In genomic region chr6:119109654-119110325, GRCh38 we compare ENCODE assay signal across 26 cellular contexts. TPM values are rescaled to one million over a fixed set of nuclear protein-coding genes. Genes with fewer than 3 reads are reported as not detected.
DNase-seq lines count a peak whose midpoint lies in the region; ATAC-seq and TF ChIP-seq lines count a peak whose summit lies in the region.
"Had no signal": no experiment of that assay in that cellular context is flagged by ENCODE, and none has a peak within 500 bp of the region (broad histone marks: within the 10 kb centered on the region; RNA-seq: fewer than 3 reads in every experiment).

No MANE protein-coding gene starts in this region.

- H3K36me3 Mint-ChIP-seq in activated naive CD4-positive, alpha-beta T cell treated with anti-CD3 and anti-CD28 coated beads, Interleukin-2, amount 50 U/mL, for 72 hours: no peaks in the 10 kb centered on the region
- H3K36me3 Mint-ChIP-seq: CD8-positive, alpha-beta memory T cell; natural killer cell treated with Interleukin-12 subunit alpha and Interleukin-12 subunit beta and Interleukin-15 and Interleukin-18, amount 100 ng/mL, for 72 hours; type B pancreatic cell had no signal

- TF ChIP-seq CTCF in OCI-LY3 (IDR thresholded peaks at IDR 0.05; ENCODE audit: low read depth, low read length) (no peak), parathyroid adenoma (IDR thresholded peaks at IDR 0.05) (no peak)

- H2AFZ ChIP-seq in OCI-LY3 (ENCODE audit: low read depth, low read length): peak overlapping the region; percentile 58; the same call in 1 of the 2 replicates
- H2AFZ ChIP-seq in parathyroid adenoma: peak overlapping the region; percentile 52

- no peaks in the 10 kb centered on the region for H3K9me3 ChIP-seq in OCI-LY3 (ENCODE audit: insufficient read depth, low read length)
- no peaks in the 10 kb centered on the region for H3K9me3 ChIP-seq in parathyroid adenoma (ENCODE audit: control insufficient read depth, low read length)
- H3K9me3 ChIP-seq: ovary had no signal

- H3K9ac ChIP-seq in OCI-LY3 (ENCODE audit: low read length) (no peak overlapping the region), parathyroid adenoma (no peak overlapping the region)

- H3K36me3 ChIP-seq in OCI-LY3 (replicated peaks; ENCODE audit: low read depth, low read length) (no peaks in the 10 kb centered on the region), parathyroid adenoma (ENCODE audit: control insufficient read depth, insufficient read depth, low read length) (no peaks in the 10 kb centered on the region)
- H3K36me3 ChIP-seq: ovary had no signal

- peak overlapping the region; percentile 51 to 55 for H3K27ac Mint-ChIP-seq in activated naive CD4-positive, alpha-beta T cell treated with anti-CD3 and anti-CD28 coated beads, Interleukin-2, amount 50 U/mL, for 72 hours
- H3K27ac Mint-ChIP-seq: B cell; natural killer cell treated with Interleukin-12 subunit alpha and Interleukin-12 subunit beta and Interleukin-15 and Interleukin-18, amount 100 ng/mL, for 72 hours; T-helper 1 cell treated with Interleukin-12 subunit alpha and Interleukin-12 subunit beta and Interleukin-4 antibody, amounts not matched to agents 30 μg/mL and 1 μg/mL, for 36 hours; type B pancreatic cell had no signal

- H3K4me2 ChIP-seq in OCI-LY3 (ENCODE audit: low read length) (peak overlapping the region; percentile 46), parathyroid adenoma (ENCODE audit: low read length) (no peak overlapping the region)
- H3K4me2 ChIP-seq: smooth muscle cell had no signal

- ATAC-seq in activated naive CD4-positive, alpha-beta T cell treated with anti-CD3 and anti-CD28 coated beads, Interleukin-2, amount 50 U/mL, for 72 hours: no peak
- ATAC-seq: natural killer cell treated with Interleukin-12 subunit alpha and Interleukin-12 subunit beta and Interleukin-15 and Interleukin-18, amount 100 ng/mL, for 72 hours had no signal

- H3K4me1 ChIP-seq in OCI-LY3 (ENCODE audit: low read length) (peaks cover 18% of the 10 kb centered on the region), parathyroid adenoma (peaks cover 5% of the 10 kb centered on the region)

- H3K4me3 ChIP-seq in OCI-LY3 (ENCODE audit: low read length) (peak overlapping the region; percentile 34), parathyroid adenoma (ENCODE audit: low read depth, low read length) (no peak overlapping the region)
- H3K4me3 ChIP-seq: ovary, smooth muscle cell had no signal

- H4K20me1 ChIP-seq in OCI-LY3 (ENCODE audit: insufficient read depth, low read length): no peaks in the 10 kb centered on the region

- no peaks in the 10 kb centered on the region for H3K9me3 Mint-ChIP-seq in activated naive CD4-positive, alpha-beta T cell treated with anti-CD3 and anti-CD28 coated beads, Interleukin-2, amount 50 U/mL, for 72 hours
- H3K9me3 Mint-ChIP-seq: activated T-cell treated with anti-CD3 and anti-CD28 coated beads, Interleukin-2, amount 50 U/mL, for 4 hours; CD8-positive, alpha-beta memory T cell; natural killer cell treated with Interleukin-12 subunit alpha and Interleukin-12 subunit beta and Interleukin-15 and Interleukin-18, amount 100 ng/mL, for 72 hours; T-helper 1 cell treated with Interleukin-12 subunit alpha and Interleukin-12 subunit beta and Interleukin-4 antibody, amounts not matched to agents 30 μg/mL and 1 μg/mL, for 36 hours; type B pancreatic cell had no signal

- H3K27ac ChIP-seq in OCI-LY3 (ENCODE audit: low read length) (no peak overlapping the region), cingulate gyrus (ENCODE audit: low read depth, low read length) (peak overlapping the region; percentile 44), parathyroid adenoma (no peak overlapping the region)
- H3K27ac ChIP-seq: ovary, RWPE1 had no signal

- H3K27me3 ChIP-seq in OCI-LY3 (ENCODE audit: low read depth, low read length) (no peaks in the 10 kb centered on the region), parathyroid adenoma (ENCODE audit: control insufficient read depth, insufficient read depth, low read length) (no peaks in the 10 kb centered on the region)
- H3K27me3 ChIP-seq: ovary had no signal

- no peaks in the 10 kb centered on the region for H3K79me2 ChIP-seq in OCI-LY3 (ENCODE audit: low read length)
- no peaks in the 10 kb centered on the region for H3K79me2 ChIP-seq in parathyroid adenoma

- DNase-seq in activated naive CD4-positive, alpha-beta T cell treated with anti-CD3 and anti-CD28 coated beads, Interleukin-2, amount 50 U/mL, for 72 hours (ENCODE audit: low spot score in 2 of 2): no peak
- DNase-seq in activated naive CD4-positive, alpha-beta T cell treated with Interleukin-2 at 50 U/mL for 16 hours: no peak
- no peak for DNase-seq in stimulated activated CD8-positive, alpha-beta memory T cell treated with anti-CD3 and anti-CD28 coated beads, Interleukin-4, amount 100 ng/mL, for 48 hours
- DNase-seq in NCI-H1694 treated with DMSO at 0.1 percent for 48 hours (lab: John Stamatoyannopoulos, UW): no peak
- no peak for DNase-seq in Kasumi-1 (lab: John Stamatoyannopoulos, UW)
- DNase-seq: activated CD4-positive, alpha-beta T cell treated with anti-CD3 and anti-CD28 coated beads for 48 hours; activated naive CD4-positive, alpha-beta T cell; activated T-cell treated with anti-CD3 and anti-CD28 coated beads, Interleukin-2, amount 50 U/mL, for 4 hours; amniotic stem cell; glutamatergic neuron; GOT3; islet precursor cell; left ventricle myocardium superior; NCI-H146; ovary; stimulated activated CD4-positive, alpha-beta T cell treated with anti-CD3 and anti-CD28 coated beads, Interleukin-2, amount 100 ng/mL, for 24 hours had no signal

RNA-seq across cellular contexts. Expression of gene FAM184A, which starts 31.3 kb away (rescaled TPM):
- 10 to 100 TPM in 1 of 2 donors, 1 to 10 TPM in 1; 8.3 to 24.9 TPM for total RNA-seq in activated naive CD4-positive, alpha-beta T cell treated with anti-CD3 and anti-CD28 coated beads, Interleukin-2, amount 50 U/mL, for 72 hours
